In genomic region chr20:35077872-35078271, GRCh38 we compare ENCODE assay signal across 14 cellular contexts. TPM values are rescaled to one million over a fixed set of nuclear protein-coding genes. Genes with fewer than 3 reads are reported as not detected.
A peak's percentile ranks its signal among the peaks of the same experiment; 100 is the strongest.
DNase-seq lines count a peak whose midpoint lies in the region; ATAC-seq and TF ChIP-seq lines count a peak whose summit lies in the region.
"Had no signal": no experiment of that assay in that cellular context is flagged by ENCODE, and none has a peak within 500 bp of the region (broad histone marks: within the 10 kb centered on the region; RNA-seq: fewer than 3 reads in every experiment).

No MANE protein-coding gene starts in this region.

- DNase-seq in activated T-cell treated with anti-CD3 and anti-CD28 coated beads, Interleukin-2, amount 50 U/mL, for 72 hours: no peak
- DNase-seq in activated T-cell treated with anti-CD3 and anti-CD28 coated beads for 4 hours (no peak), endodermal cell (no peak), lower lobe of right lung (no peak), NCI-H1417 (lab: John Stamatoyannopoulos, UW) (no peak), HEK293T (ENCODE audit: extremely low spot score) (no peak)
- DNase-seq in CD4-positive, alpha-beta memory T cell: no peak
- DNase-seq: AML-193, DMS79, GM23248 had no signal

- H3K9me3 ChIP-seq in endodermal cell (ENCODE audit: control insufficient read depth, low read length): peaks cover 23% of the 10 kb centered on the region
- H3K9me3 ChIP-seq in lower lobe of right lung: no peaks in the 10 kb centered on the region
- no peaks in the 10 kb centered on the region for H3K9me3 ChIP-seq in CD4-positive, alpha-beta memory T cell (ENCODE audit: control insufficient read depth in 1 of 2, low read length in 2 of 2)

- no peak for ATAC-seq in activated T-cell treated with anti-CD3 and anti-CD28 coated beads, Interleukin-2, amount 50 U/mL, for 72 hours (replicated peaks in 1 of 2)
- ATAC-seq in lower lobe of right lung: peak; percentile 83 to 90
- ATAC-seq: GM12878, HCT116 had no signal

- H3K9me3 Mint-ChIP-seq in activated T-cell treated with anti-CD3 and anti-CD28 coated beads, Interleukin-2, amount 50 U/mL, for 72 hours: peaks cover 1 to 9% of the 10 kb centered on the region in 2 donors
- H3K9me3 Mint-ChIP-seq in endodermal cell: peaks cover 67% of the 10 kb centered on the region
- H3K9me3 Mint-ChIP-seq in CD4-positive, alpha-beta memory T cell: peaks cover 0 to 4% (median 0%) of the 10 kb centered on the region in 8 donors

- WGBS in endodermal cell (ENCODE audit: insufficient coverage in 1 of 2, insufficient read length in 1 of 2), 2 experiments: 93 to 97% methylated on average over 3 of the region's 5 CpGs

- H3K36me3 Mint-ChIP-seq in activated T-cell treated with anti-CD3 and anti-CD28 coated beads, Interleukin-2, amount 50 U/mL, for 72 hours (ENCODE audit: insufficient read depth in 2 of 2): peaks cover 22 to 41% of the 10 kb centered on the region in 2 donors
- H3K36me3 Mint-ChIP-seq in endodermal cell (ENCODE audit: low read depth): peaks cover 68% of the 10 kb centered on the region
- H3K36me3 Mint-ChIP-seq in CD4-positive, alpha-beta memory T cell: peaks cover 31 to 38% of the 10 kb centered on the region in 2 donors

- H3K4me1 ChIP-seq in endodermal cell (ENCODE audit: control insufficient read depth, insufficient read depth, low read length) (no peaks in the 10 kb centered on the region), lower lobe of right lung (peaks cover 42% of the 10 kb centered on the region)
- H3K4me1 ChIP-seq in CD4-positive, alpha-beta memory T cell (ENCODE audit: insufficient read depth, low read length): peaks cover 36% of the 10 kb centered on the region
- H3K4me1 ChIP-seq: BLaER1 had no signal

- H3K27me3 Mint-ChIP-seq in activated T-cell treated with anti-CD3 and anti-CD28 coated beads, Interleukin-2, amount 50 U/mL, for 72 hours (ENCODE audit: low read depth): no peaks in the 10 kb centered on the region
- H3K27me3 Mint-ChIP-seq in endodermal cell (ENCODE audit: insufficient read depth): no peaks in the 10 kb centered on the region
- H3K27me3 Mint-ChIP-seq in CD4-positive, alpha-beta memory T cell: no peaks in the 10 kb centered on the region

- H3K27ac Mint-ChIP-seq in activated T-cell treated with anti-CD3 and anti-CD28 coated beads, Interleukin-2, amount 50 U/mL, for 72 hours: peak overlapping the region; percentile 85
- no peak overlapping the region for H3K27ac Mint-ChIP-seq in endodermal cell
- H3K27ac Mint-ChIP-seq in CD4-positive, alpha-beta memory T cell: no peak overlapping the region

- TF ChIP-seq CTCF in endodermal cell (conservative IDR thresholded peaks at IDR 0.05) (no peak), lower lobe of right lung (IDR thresholded peaks at IDR 0.05) (no peak)

- H3K4me3 ChIP-seq in endodermal cell (ENCODE audit: low read length) (peak overlapping the region; percentile 54), lower lobe of right lung (no peak overlapping the region)
- H3K4me3 ChIP-seq in CD4-positive, alpha-beta memory T cell (ENCODE audit: low read length in 2 of 2): no peak overlapping the region
- H3K4me3 ChIP-seq: BLaER1, GM12878, GM23248 had no signal

- peaks cover 44% of the 10 kb centered on the region for H3K4me1 Mint-ChIP-seq in activated T-cell treated with anti-CD3 and anti-CD28 coated beads, Interleukin-2, amount 50 U/mL, for 72 hours (ENCODE audit: low read depth)
- H3K4me1 Mint-ChIP-seq in endodermal cell: no peaks in the 10 kb centered on the region
- H3K4me1 Mint-ChIP-seq in CD4-positive, alpha-beta memory T cell: peaks cover 15 to 51% (median 29%) of the 10 kb centered on the region in 4 donors

- CTCF ChIA-PET in HEK293T (lab: Yijun Ruan, JAX): no interaction called here
- CTCF ChIA-PET in CD4-positive, alpha-beta memory T cell (lab: Charles Lee; ENCODE audit: partially characterized antibody): interaction anchor here (1.5 to 1.8 kb wide), 2 partner anchors 18 to 44 kb away, joined by 3 to 8 read pairs; no protein-coding TSS in a partner anchor

- intact Hi-C loops in lower lobe of right lung (cut with DNase I): no loop called here
- intact Hi-C loops in CD4-positive, alpha-beta memory T cell (cut with micrococcal nuclease): no loop called here

- no peak overlapping the region for H3K4me3 Mint-ChIP-seq in activated T-cell treated with anti-CD3 and anti-CD28 coated beads, Interleukin-2, amount 50 U/mL, for 72 hours
- H3K4me3 Mint-ChIP-seq in endodermal cell: no peak overlapping the region
- H3K4me3 Mint-ChIP-seq in CD4-positive, alpha-beta memory T cell: no peak overlapping the region

- POLR2A ChIA-PET in HEK293T (lab: Yijun Ruan, JAX): no interaction called here
- POLR2A ChIA-PET in CD4-positive, alpha-beta memory T cell (lab: Charles Lee; ENCODE audit: partially characterized antibody): no interaction called here

- H3K27ac ChIP-seq in endodermal cell (ENCODE audit: low read depth, low read length): no peak overlapping the region
- H3K27ac ChIP-seq in lower lobe of right lung: no peak overlapping the region
- no peak overlapping the region for H3K27ac ChIP-seq in CD4-positive, alpha-beta memory T cell (ENCODE audit: low read depth, low read length)
- H3K27ac ChIP-seq: 22Rv1, BLaER1, GM23248 had no signal

- H3K36me3 ChIP-seq in endodermal cell (ENCODE audit: control insufficient read depth, insufficient read depth, low read length) (peaks cover 32% of the 10 kb centered on the region), lower lobe of right lung (peaks cover 21% of the 10 kb centered on the region)
- peaks cover 19% of the 10 kb centered on the region for H3K36me3 ChIP-seq in CD4-positive, alpha-beta memory T cell (ENCODE audit: insufficient read depth, low read length)

- H3K27me3 ChIP-seq in endodermal cell (ENCODE audit: control insufficient read depth, insufficient read depth, low read length, poor library complexity, severe bottlenecking): no peaks in the 10 kb centered on the region
- H3K27me3 ChIP-seq in lower lobe of right lung (ENCODE audit: low read depth): no peaks in the 10 kb centered on the region
- H3K27me3 ChIP-seq in CD4-positive, alpha-beta memory T cell (ENCODE audit: insufficient read depth, low read length): no peaks in the 10 kb centered on the region
- H3K27me3 ChIP-seq: BLaER1 had no signal

- no peak overlapping the region for H3K9ac ChIP-seq in endodermal cell (ENCODE audit: extremely low read depth, low read length, poor library complexity, severe bottlenecking)
- H3K9ac ChIP-seq: BLaER1, GM23248 had no signal

TF ChIP-seq in HEK293T, 16 proteins besides CTCF, POLR2A, EP300 and RAD21:
- TF ChIP-seq FOXM1 (IDR thresholded peaks at IDR 0.05; ENCODE audit: borderline replicate concordance) (no peak), HDGF (IDR thresholded peaks at IDR 0.05; ENCODE audit: borderline replicate concordance) (no peak), SUZ12 (IDR thresholded peaks at IDR 0.05) (no peak), L3MBTL2 (conservative IDR thresholded peaks at IDR 0.05) (no peak), FOXA1 (IDR thresholded peaks at IDR 0.05) (no peak), LEF1 (IDR thresholded peaks at IDR 0.05; ENCODE audit: borderline replicate concordance) (no peak), ELF4 (IDR thresholded peaks at IDR 0.05) (no peak), NFRKB (IDR thresholded peaks at IDR 0.05) (no peak), ZNF384 (IDR thresholded peaks at IDR 0.05) (no peak), TARDBP (IDR thresholded peaks at IDR 0.05) (no peak), SP1 (IDR thresholded peaks at IDR 0.05) (no peak), FOXK2 (IDR thresholded peaks at IDR 0.05) (no peak), BHLHE40 (IDR thresholded peaks at IDR 0.05; ENCODE audit: borderline replicate concordance) (no peak), CTBP1 (IDR thresholded peaks at IDR 0.05; ENCODE audit: borderline replicate concordance) (no peak), PKNOX1 (IDR thresholded peaks at IDR 0.05) (no peak), ARNT (IDR thresholded peaks at IDR 0.05) (no peak)

RNA-seq across cellular contexts. Expression of gene TRPC4AP, which starts 14.7 kb away (rescaled TPM):
- 10 to 100 TPM; 72.8 to 78.6 TPM for total RNA-seq in activated T-cell treated with anti-CD3 and anti-CD28 coated beads, Interleukin-2, amount 50 U/mL, for 72 hours
- total RNA-seq in endodermal cell (100 to 1,000 TPM in 1 of 2 donors, 10 to 100 TPM in 1; 84.2 to 103 TPM), lower lobe of right lung (63.2 TPM)
- 74.2 TPM for polyA plus RNA-seq in endodermal cell (2013, experiment 1 of 2)
- 68.6 TPM for polyA plus RNA-seq in endodermal cell (2013, experiment 2 of 2)
- total RNA-seq in CD4-positive, alpha-beta memory T cell: 10 to 100 TPM; 61.2 to 63.0 TPM
- 10 to 100 TPM; 64.5 to 81.6 TPM for polyA plus RNA-seq in CD4-positive, alpha-beta memory T cell

Comparison
In these comparisons a context has a peak if more than half of its experiments do, and no peak if none do; other contexts are left out.
1. ATAC-seq: peak in lower lobe of right lung (2 of 2); none in activated T-cell treated with anti-CD3 and anti-CD28 coated beads, Interleukin-2, amount 50 U/mL, for 72 hours (0 of 2).